Comparison of ENCODE assay signal across 10 cellular contexts in the genomic region with DNA sequence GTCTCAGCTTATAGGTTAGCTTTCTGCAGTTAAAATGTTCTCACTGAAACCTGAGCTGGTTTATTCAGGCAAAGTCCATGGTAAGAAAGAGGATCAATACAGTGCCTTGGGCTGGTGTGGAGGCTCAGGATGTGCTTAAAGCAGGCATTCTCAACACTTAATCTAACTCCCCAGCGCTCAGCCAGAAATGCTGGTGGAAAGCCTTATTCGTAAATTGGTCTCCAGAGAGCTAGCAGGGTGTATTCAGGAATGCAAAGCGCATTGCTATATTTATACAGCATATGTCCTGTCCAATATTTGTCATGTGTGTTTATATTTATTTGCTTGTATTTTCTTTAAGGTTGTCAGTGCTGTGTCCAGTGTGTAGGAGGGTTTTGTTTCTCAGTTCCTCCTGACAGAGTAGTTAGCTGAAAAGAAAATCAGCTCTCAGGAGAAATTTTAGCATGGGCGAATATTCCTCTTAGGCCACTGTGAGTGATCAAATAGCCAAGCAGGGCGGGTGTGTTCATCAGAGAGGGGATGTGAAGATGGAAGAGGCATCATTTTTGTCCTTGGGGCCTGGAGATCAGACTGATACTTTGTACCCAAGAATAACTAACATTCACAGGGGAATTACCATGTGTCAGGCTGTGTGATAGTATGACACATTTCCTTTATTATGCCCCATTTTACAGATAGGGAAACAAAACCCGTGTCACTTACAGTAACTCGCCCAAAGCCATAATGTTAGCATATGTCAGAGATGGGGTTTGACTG.
DNase-seq lines count a peak whose midpoint lies in the region; ATAC-seq, FAIRE-seq and TF ChIP-seq lines count a peak whose summit lies in the region.
"Had no signal": no experiment of that assay in that cellular context is flagged by ENCODE, and none has a peak within 500 bp of the region (broad histone marks: within the 10 kb centered on the region; RNA-seq: fewer than 3 reads in every experiment).

No MANE protein-coding gene starts in this region.

- TF ChIP-seq POLR2A in GM12892 (IDR thresholded peaks at IDR 0.05; ENCODE audit: low read depth, low read length): peak; percentile 41; the same call in 1 of the 2 replicates

- FAIRE-seq in GM12892 (lab: Jason Lieb, UNC): peak; percentile 96
- FAIRE-seq: TTC549 had no signal

- peaks cover 99% of the 10 kb centered on the region for H3K36me3 Mint-ChIP-seq in dendritic cell treated with granulocyte-macrophage colony-stimulating factor and Interleukin-4, amounts not matched to agents 40 ng/mL and 50 ng/mL, for 4 days (ENCODE audit: low read depth)

- H3K27ac Mint-ChIP-seq in dendritic cell treated with granulocyte-macrophage colony-stimulating factor and Interleukin-4, amounts not matched to agents 40 ng/mL and 50 ng/mL, for 4 days: peak overlapping the region; percentile 40

- intact Hi-C loops in dendritic cell treated with granulocyte-macrophage colony-stimulating factor and Interleukin-4, amounts not matched to agents 40 ng/mL and 50 ng/mL, for 4 days (cut with micrococcal nuclease): loop anchor here (10.0 kb wide), 1 partner anchor 1208 kb away; no protein-coding TSS in a partner anchor

- H3K4me1 Mint-ChIP-seq in dendritic cell treated with granulocyte-macrophage colony-stimulating factor and Interleukin-4, amounts not matched to agents 40 ng/mL and 50 ng/mL, for 4 days (ENCODE audit: low read depth): peaks cover 36% of the 10 kb centered on the region

- H3K9me3 Mint-ChIP-seq in dendritic cell treated with granulocyte-macrophage colony-stimulating factor and Interleukin-4, amounts not matched to agents 40 ng/mL and 50 ng/mL, for 4 days: no peaks in the 10 kb centered on the region

- no peak overlapping the region for H3K4me3 Mint-ChIP-seq in dendritic cell treated with granulocyte-macrophage colony-stimulating factor and Interleukin-4, amounts not matched to agents 40 ng/mL and 50 ng/mL, for 4 days

- DNase-seq in GM12892 (ENCODE audit: insufficient read length) (no peak), GDM1 (lab: John Stamatoyannopoulos, UW) (no peak), RKO (ENCODE audit: low spot score) (no peak), GM03348 (ENCODE audit: low spot score) (no peak)
- no peak for DNase-seq in central memory CD4-positive, alpha-beta T cell
- DNase-seq: effector CD4-positive, alpha-beta T cell had no signal

- H3K27me3 Mint-ChIP-seq in dendritic cell treated with granulocyte-macrophage colony-stimulating factor and Interleukin-4, amounts not matched to agents 40 ng/mL and 50 ng/mL, for 4 days: no peaks in the 10 kb centered on the region

- ATAC-seq in GM19452 (IDR thresholded peaks at IDR 0.05; ENCODE audit: unreplicated experiment) (peak; percentile 68), HG03103 (IDR thresholded peaks at IDR 0.05; ENCODE audit: low read depth, unreplicated experiment) (peak; percentile 69)
